ENCODE assay signal across 22 cellular contexts in genomic region chr1:38222906-38223305, GRCh38.
"Had no signal": no experiment of that assay in that cellular context is flagged by ENCODE, and none has a peak within 500 bp of the region (broad histone marks: within the 10 kb centered on the region; RNA-seq: fewer than 3 reads in every experiment).

No MANE protein-coding gene starts in this region.

- H3K27ac ChIP-seq: left ventricle myocardium inferior, lower lobe of right lung, parathyroid adenoma, prostate gland, right lobe of liver, testis, transverse colon had no signal

- H3K9me3 ChIP-seq: left ventricle myocardium inferior, lower lobe of right lung, prostate gland, right lobe of liver, testis, transverse colon had no signal

- H3K9ac ChIP-seq: parathyroid adenoma had no signal

- H3K27me3 ChIP-seq: right lobe of liver, testis had no signal

- FAIRE-seq: colon, endothelial cell of umbilical vein, frontal cortex had no signal

- DNase-seq: dermis blood vessel endothelial cell; erythroblast; islet precursor cell; left ventricle myocardium inferior; lower lobe of right lung; mesenchymal stem cell; midbrain; naive B cell; right lobe of liver; stimulated activated CD4-positive, alpha-beta T cell treated with anti-CD3 and anti-CD28 coated beads, Interleukin-2, amount 100 ng/mL, for 24 hours; stimulated activated CD4-positive, alpha-beta T cell treated with anti-CD3 and anti-CD28 coated beads, Interleukin-4, amount 100 ng/mL, for 4 hours; stimulated activated naive B cell treated with anti-CD40 and anti-IgM and Interleukin-4, amounts not matched to agents 10 μg/mL and 1 μg/mL and 100 μg/mL, for 72 hours; stimulated activated naive CD8-positive, alpha-beta T cell treated with anti-CD3 and anti-CD28 coated beads, Interleukin-15, amount 100 ng/mL, for 72 hours; testis; transverse colon had no signal

- H3K9me3 Mint-ChIP-seq: central memory CD8-positive, alpha-beta T cell; naive B cell; nephron; stimulated activated naive CD8-positive, alpha-beta T cell treated with anti-CD3 and anti-CD28 coated beads, Interleukin-15, amount 100 ng/mL, for 72 hours had no signal

- H3K4me1 Mint-ChIP-seq: central memory CD8-positive, alpha-beta T cell; naive B cell; stimulated activated naive CD8-positive, alpha-beta T cell treated with anti-CD3 and anti-CD28 coated beads, Interleukin-15, amount 100 ng/mL, for 72 hours had no signal

- ATAC-seq: lower lobe of right lung; right lobe of liver; stimulated activated naive B cell treated with anti-CD40 and anti-IgM and Interleukin-4, amounts not matched to agents 10 μg/mL and 1 μg/mL and 100 μg/mL, for 72 hours; stimulated activated naive CD8-positive, alpha-beta T cell treated with anti-CD3 and anti-CD28 coated beads, Interleukin-15, amount 100 ng/mL, for 72 hours had no signal

- H3K4me3 Mint-ChIP-seq: central memory CD8-positive, alpha-beta T cell; naive B cell; nephron; stimulated activated naive B cell treated with anti-CD40 and anti-IgM and Interleukin-4, amounts not matched to agents 10 μg/mL and 1 μg/mL and 100 μg/mL, for 72 hours; stimulated activated naive CD8-positive, alpha-beta T cell treated with anti-CD3 and anti-CD28 coated beads, Interleukin-15, amount 100 ng/mL, for 72 hours had no signal

- H3K79me2 ChIP-seq: parathyroid adenoma had no signal

- H3K4me3 ChIP-seq: left ventricle myocardium inferior, lower lobe of right lung, prostate gland, right lobe of liver, testis, transverse colon had no signal

- H3K4me1 ChIP-seq: left ventricle myocardium inferior, lower lobe of right lung, parathyroid adenoma, prostate gland, right lobe of liver, testis, transverse colon had no signal

- H3K27ac Mint-ChIP-seq: naive B cell; nephron; stimulated activated naive B cell treated with anti-CD40 and anti-IgM and Interleukin-4, amounts not matched to agents 10 μg/mL and 1 μg/mL and 100 μg/mL, for 72 hours; stimulated activated naive CD8-positive, alpha-beta T cell treated with anti-CD3 and anti-CD28 coated beads, Interleukin-15, amount 100 ng/mL, for 72 hours had no signal

- H2AFZ ChIP-seq: parathyroid adenoma had no signal

- H3K36me3 Mint-ChIP-seq: naive B cell; stimulated activated naive B cell treated with anti-CD40 and anti-IgM and Interleukin-4, amounts not matched to agents 10 μg/mL and 1 μg/mL and 100 μg/mL, for 72 hours had no signal

- H3K36me3 ChIP-seq: left ventricle myocardium inferior, lower lobe of right lung, prostate gland, right lobe of liver, transverse colon had no signal
